ENCODE assay signal across 1 cellular context in the genomic region with DNA sequence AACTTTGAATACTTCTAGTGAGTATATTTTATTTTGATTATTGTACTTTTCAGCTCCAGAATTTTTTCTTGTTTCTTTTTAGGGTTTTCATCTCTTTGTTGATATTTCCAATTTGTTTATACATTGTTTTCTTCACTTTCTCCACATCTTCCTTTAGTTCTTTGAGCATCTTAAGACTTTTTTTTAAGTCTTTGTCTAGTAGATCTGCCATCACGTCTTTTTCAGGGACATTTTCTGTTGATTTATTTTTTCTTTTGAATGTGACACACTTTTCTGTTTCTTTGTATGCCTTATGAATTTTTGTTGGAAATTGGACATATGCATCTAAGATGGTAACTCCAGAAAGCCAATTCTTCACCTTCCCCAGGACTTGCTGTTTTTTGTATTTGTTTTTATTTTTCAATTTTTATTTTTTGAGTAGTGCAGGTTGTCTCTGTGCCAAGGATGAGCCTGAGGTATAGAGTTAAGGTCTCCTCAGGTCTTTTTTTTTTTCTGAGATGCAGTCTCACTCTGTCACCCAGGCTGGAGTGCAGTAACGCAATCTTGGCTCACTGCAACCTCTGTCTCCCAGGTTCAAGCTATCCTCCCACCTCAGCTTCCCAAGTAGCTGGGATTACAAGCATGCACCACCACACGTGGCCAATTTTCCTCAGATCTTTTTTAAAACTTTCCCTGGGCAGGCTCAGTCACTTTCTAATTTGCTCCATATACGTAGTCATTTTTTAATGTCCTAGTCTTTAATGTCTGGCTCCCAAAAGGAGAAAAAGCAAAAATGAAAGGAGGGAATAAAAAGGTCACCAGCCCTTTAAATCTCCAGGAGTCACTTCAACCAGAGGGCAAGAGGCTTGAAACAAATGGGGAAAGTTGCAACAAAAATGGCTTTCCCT.
TF ChIP-seq lines count a peak whose summit lies in the region.

No MANE protein-coding gene starts in this region.

TF ChIP-seq in K562, 482 proteins besides CTCF, POLR2A, EP300 and RAD21 (continued from another document):
- TF ChIP-seq, protein P1, sequence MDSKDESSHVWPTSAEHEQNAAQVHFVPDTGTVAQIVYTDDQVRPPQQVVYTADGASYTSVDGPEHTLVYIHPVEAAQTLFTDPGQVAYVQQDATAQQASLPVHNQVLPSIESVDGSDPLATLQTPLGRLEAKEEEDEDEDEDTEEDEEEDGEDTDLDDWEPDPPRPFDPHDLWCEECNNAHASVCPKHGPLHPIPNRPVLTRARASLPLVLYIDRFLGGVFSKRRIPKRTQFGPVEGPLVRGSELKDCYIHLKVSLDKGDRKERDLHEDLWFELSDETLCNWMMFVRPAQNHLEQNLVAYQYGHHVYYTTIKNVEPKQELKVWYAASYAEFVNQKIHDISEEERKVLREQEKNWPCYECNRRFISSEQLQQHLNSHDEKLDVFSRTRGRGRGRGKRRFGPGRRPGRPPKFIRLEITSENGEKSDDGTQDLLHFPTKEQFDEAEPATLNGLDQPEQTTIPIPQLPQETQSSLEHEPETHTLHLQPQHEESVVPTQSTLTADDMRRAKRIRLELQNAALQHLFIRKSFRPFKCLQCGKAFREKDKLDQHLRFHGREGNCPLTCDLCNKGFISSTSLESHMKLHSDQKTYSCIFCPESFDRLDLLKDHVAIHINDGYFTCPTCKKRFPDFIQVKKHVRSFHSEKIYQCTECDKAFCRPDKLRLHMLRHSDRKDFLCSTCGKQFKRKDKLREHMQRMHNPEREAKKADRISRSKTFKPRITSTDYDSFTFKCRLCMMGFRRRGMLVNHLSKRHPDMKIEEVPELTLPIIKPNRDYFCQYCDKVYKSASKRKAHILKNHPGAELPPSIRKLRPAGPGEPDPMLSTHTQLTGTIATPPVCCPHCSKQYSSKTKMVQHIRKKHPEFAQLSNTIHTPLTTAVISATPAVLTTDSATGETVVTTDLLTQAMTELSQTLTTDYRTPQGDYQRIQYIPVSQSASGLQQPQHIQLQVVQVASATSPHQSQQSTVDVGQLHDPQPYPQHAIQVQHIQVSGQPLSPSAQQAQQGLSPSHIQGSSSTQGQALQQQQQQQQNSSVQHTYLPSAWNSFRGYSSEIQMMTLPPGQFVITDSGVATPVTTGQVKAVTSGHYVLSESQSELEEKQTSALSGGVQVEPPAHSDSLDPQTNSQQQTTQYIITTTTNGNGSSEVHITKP (IDR thresholded peaks at IDR 0.05; ENCODE audit: partially characterized antibody) = peak; percentile 5
- TF ChIP-seq THRAP3 (IDR thresholded peaks at IDR 0.05; ENCODE audit: borderline replicate concordance) = peak; percentile 81; the same call in 1 of the 2 replicates
